32 cellular contexts compared by ENCODE assay signal in the genomic region with DNA sequence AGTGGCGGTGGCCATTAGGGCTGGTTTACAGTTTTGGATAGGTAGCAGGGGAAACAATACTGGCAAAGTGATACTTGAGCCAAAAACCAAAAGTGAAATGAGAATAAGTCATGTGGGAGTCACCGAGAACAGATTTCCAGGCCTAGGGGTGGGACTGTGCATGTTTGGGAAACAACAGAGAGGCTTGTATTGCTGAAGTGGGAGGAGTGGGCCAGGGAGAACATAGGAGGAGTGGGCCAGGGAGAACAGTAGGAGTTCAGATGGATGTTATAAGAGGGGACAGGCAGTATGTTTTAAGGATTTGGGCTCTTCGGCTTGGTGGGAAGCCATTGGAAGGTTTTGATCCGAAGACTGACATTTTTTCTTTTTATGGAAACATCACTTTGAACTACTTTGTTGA.
"Had no signal": no experiment of that assay in that cellular context is flagged by ENCODE, and none has a peak within 500 bp of the region (broad histone marks: within the 10 kb centered on the region; RNA-seq: fewer than 3 reads in every experiment).

No MANE protein-coding gene starts in this region.

- H3K4me3 Mint-ChIP-seq: activated CD4-positive, alpha-beta memory T cell treated with anti-CD3 and anti-CD28 coated beads, Interleukin-2, amount 10 ng/mL, durations not matched to agents 7 days and 5 days; activated CD4-positive, alpha-beta T cell treated with anti-CD3 and anti-CD28 coated beads, Interleukin-2, amount 10 ng/mL, durations not matched to agents 7 days and 5 days; activated CD8-positive, alpha-beta memory T cell treated with anti-CD3 and anti-CD28 coated beads, Interleukin-2, amount 10 ng/mL, durations not matched to agents 7 days and 5 days; neural crest cell; stimulated activated naive B cell treated with anti-CD40 and anti-IgM and Interleukin-4, amounts not matched to agents 10 μg/mL and 1 μg/mL and 100 μg/mL, for 72 hours; T-helper 17 cell had no signal

- H3K4me3 ChIP-seq: adrenal gland, body of pancreas, cardiac muscle cell, colonic mucosa, gastrocnemius medialis, left lung, lung, pancreas, prostate gland, sigmoid colon, testis, transverse colon had no signal

- H3K27me3 ChIP-seq: adrenal gland, body of pancreas, cardiac muscle cell, colonic mucosa, gastrocnemius medialis, left lung, sigmoid colon, testis, transverse colon had no signal

- ATAC-seq: activated CD4-positive, CD25-positive, alpha-beta regulatory T cell treated with anti-CD3 and anti-CD28 coated beads, Interleukin-2, amount 50 U/mL, for 24 hours; activated CD8-positive, alpha-beta memory T cell treated with anti-CD3 and anti-CD28 coated beads, Interleukin-2, amount 10 ng/mL, durations not matched to agents 7 days and 5 days; body of pancreas; gastrocnemius medialis; left lung; pancreas; stimulated activated naive B cell treated with anti-CD40 and anti-IgM and Interleukin-4, amounts not matched to agents 10 μg/mL and 1 μg/mL and 100 μg/mL, for 72 hours; T-helper 17 cell had no signal

- H3K27ac ChIP-seq: adrenal gland, body of pancreas, cardiac muscle cell, colonic mucosa, gastrocnemius medialis, left lung, pancreas, prostate gland, sigmoid colon, testis, transverse colon, WERI-Rb-1 had no signal

- H3K9me3 ChIP-seq: adrenal gland, body of pancreas, colonic mucosa, gastrocnemius medialis, left lung, pancreas, prostate gland, sigmoid colon, testis, transverse colon had no signal

- DNase-seq: activated CD4-positive, alpha-beta memory T cell treated with anti-CD3 and anti-CD28 coated beads, Interleukin-2, amount 10 ng/mL, durations not matched to agents 7 days and 5 days; activated CD4-positive, alpha-beta T cell treated with anti-CD3 and anti-CD28 coated beads, Interleukin-2, amount 10 ng/mL, durations not matched to agents 7 days and 5 days; activated CD8-positive, alpha-beta memory T cell treated with anti-CD3 and anti-CD28 coated beads, Interleukin-2, amount 10 ng/mL, durations not matched to agents 7 days and 5 days; activated effector memory CD4-positive, alpha-beta T cell treated with anti-CD3 and anti-CD28 coated beads, Interleukin-2, amount 50 U/mL, for 16 hours; activated naive CD4-positive, alpha-beta T cell treated with anti-CD3 and anti-CD28 coated beads, Interleukin-2, amount 50 U/mL, for 16 hours; adrenal gland; aorta; body of pancreas; cerebellar nuclear complex; colonic mucosa; effector CD8-positive, alpha-beta T cell; gastrocnemius medialis; glutamatergic neuron; left lung; nucleus accumbens; pancreas; retina; sigmoid colon; small intestine; stimulated activated CD4-positive, alpha-beta T cell treated with anti-CD3 and anti-CD28 coated beads, Interleukin-4, amount 100 ng/mL, for 24 hours; stimulated activated naive B cell treated with anti-CD40 and anti-IgM and Interleukin-4, amounts not matched to agents 10 μg/mL and 1 μg/mL and 100 μg/mL, for 72 hours; T-helper 17 cell; T1000; testis; transverse colon; WERI-Rb-1 had no signal

- FAIRE-seq: islet of Langerhans, pancreas, small intestine had no signal

- H3K27me3 Mint-ChIP-seq: activated CD4-positive, alpha-beta memory T cell treated with anti-CD3 and anti-CD28 coated beads, Interleukin-2, amount 10 ng/mL, durations not matched to agents 7 days and 5 days; activated CD4-positive, alpha-beta T cell treated with anti-CD3 and anti-CD28 coated beads, Interleukin-2, amount 10 ng/mL, durations not matched to agents 7 days and 5 days; activated CD8-positive, alpha-beta memory T cell treated with anti-CD3 and anti-CD28 coated beads, Interleukin-2, amount 10 ng/mL, durations not matched to agents 7 days and 5 days; stimulated activated naive B cell treated with anti-CD40 and anti-IgM and Interleukin-4, amounts not matched to agents 10 μg/mL and 1 μg/mL and 100 μg/mL, for 72 hours; T-helper 17 cell had no signal

- H3K27ac Mint-ChIP-seq: activated CD4-positive, alpha-beta memory T cell treated with anti-CD3 and anti-CD28 coated beads, Interleukin-2, amount 10 ng/mL, durations not matched to agents 7 days and 5 days; activated CD4-positive, alpha-beta T cell treated with anti-CD3 and anti-CD28 coated beads, Interleukin-2, amount 10 ng/mL, durations not matched to agents 7 days and 5 days; activated CD8-positive, alpha-beta memory T cell treated with anti-CD3 and anti-CD28 coated beads, Interleukin-2, amount 10 ng/mL, durations not matched to agents 7 days and 5 days; stimulated activated naive B cell treated with anti-CD40 and anti-IgM and Interleukin-4, amounts not matched to agents 10 μg/mL and 1 μg/mL and 100 μg/mL, for 72 hours; T-helper 17 cell had no signal

- H3K4me1 Mint-ChIP-seq: activated CD8-positive, alpha-beta memory T cell treated with anti-CD3 and anti-CD28 coated beads, Interleukin-2, amount 10 ng/mL, durations not matched to agents 7 days and 5 days had no signal

- H3K4me1 ChIP-seq: body of pancreas, colonic mucosa, gastrocnemius medialis, left lung, pancreas, prostate gland, sigmoid colon, testis, transverse colon had no signal

- H3K9me3 Mint-ChIP-seq: activated CD4-positive, alpha-beta memory T cell treated with anti-CD3 and anti-CD28 coated beads, Interleukin-2, amount 10 ng/mL, durations not matched to agents 7 days and 5 days; activated CD4-positive, alpha-beta T cell treated with anti-CD3 and anti-CD28 coated beads, Interleukin-2, amount 10 ng/mL, durations not matched to agents 7 days and 5 days; neural crest cell had no signal

- H3K36me3 ChIP-seq: colonic mucosa, WERI-Rb-1 had no signal
